Comparison of ENCODE assay signal across 15 cellular contexts in genomic region chr12:86376052-86376451, GRCh38.
DNase-seq lines count a peak whose midpoint lies in the region; ATAC-seq, FAIRE-seq and TF ChIP-seq lines count a peak whose summit lies in the region.
"Had no signal": no experiment of that assay in that cellular context is flagged by ENCODE, and none has a peak within 500 bp of the region (broad histone marks: within the 10 kb centered on the region; RNA-seq: fewer than 3 reads in every experiment).

No MANE protein-coding gene starts in this region.

- intact Hi-C loops in Right ventricle myocardium superior (cut with DNase I) (no loop called here), cardiac septum (cut with DNase I) (no loop called here), kidney (cut with DNase I) (no loop called here)
- intact Hi-C loops in CD8-positive, alpha-beta T cell (cut with DNase I, micrococcal nuclease) = no loop called here

- DNase-seq in Right ventricle myocardium superior = no peak
- no peak for DNase-seq in cardiac septum (ENCODE audit: low spot score)
- peak; percentile 56 for DNase-seq in NCI-H226
- peak; percentile 39 for DNase-seq in glutamatergic neuron
- DNase-seq in CD8-positive, alpha-beta T cell = no peak
- no peak for DNase-seq in OCI-M2 (lab: John Stamatoyannopoulos, UW; ENCODE audit: unreplicated experiment)
- DNase-seq in activated CD4-positive, alpha-beta memory T cell treated with anti-CD3 and anti-CD28 coated beads, Interleukin-2, amount 10 ng/mL, durations not matched to agents 7 days and 5 days = no peak
- DNase-seq in kidney = no peak
- DNase-seq: activated CD4-positive, CD25-positive, alpha-beta regulatory T cell; activated naive CD4-positive, alpha-beta T cell treated with anti-CD3 and anti-CD28 coated beads for 36 hours; NCI-H345 had no signal

- no peaks in the 10 kb centered on the region for H3K9me3 Mint-ChIP-seq in glutamatergic neuron (ENCODE audit: unreplicated experiment)
- peaks cover 3% of the 10 kb centered on the region for H3K9me3 Mint-ChIP-seq in CD8-positive, alpha-beta T cell
- H3K9me3 Mint-ChIP-seq in activated CD4-positive, alpha-beta memory T cell treated with anti-CD3 and anti-CD28 coated beads, Interleukin-2, amount 10 ng/mL, durations not matched to agents 7 days and 5 days = peaks cover 5% of the 10 kb centered on the region
- H3K9me3 Mint-ChIP-seq: brain had no signal

- H3K4me1 ChIP-seq in CD8-positive, alpha-beta T cell (ENCODE audit: insufficient read depth, low read length) = no peaks in the 10 kb centered on the region
- no peaks in the 10 kb centered on the region for H3K4me1 ChIP-seq in kidney (ENCODE audit: control insufficient read depth in 1 of 2, insufficient read depth in 1 of 2, low read depth in 1 of 2, low read length in 2 of 2)
- H3K4me1 ChIP-seq: vagina had no signal

- H3K36me3 Mint-ChIP-seq in glutamatergic neuron (ENCODE audit: unreplicated experiment) = no peaks in the 10 kb centered on the region
- H3K36me3 Mint-ChIP-seq in CD8-positive, alpha-beta T cell = no peaks in the 10 kb centered on the region
- H3K36me3 Mint-ChIP-seq in activated CD4-positive, alpha-beta memory T cell treated with anti-CD3 and anti-CD28 coated beads, Interleukin-2, amount 10 ng/mL, durations not matched to agents 7 days and 5 days (ENCODE audit: low read depth) = no peaks in the 10 kb centered on the region
- H3K36me3 Mint-ChIP-seq: brain had no signal

- H3K27ac ChIP-seq in CD8-positive, alpha-beta T cell (ENCODE audit: low read depth, low read length) = no peak overlapping the region
- no peak overlapping the region for H3K27ac ChIP-seq in kidney (ENCODE audit: low read depth in 2 of 2, low read length in 2 of 2)
- H3K27ac ChIP-seq: skin epidermis, vagina had no signal

- CTCF ChIA-PET in CD8-positive, alpha-beta T cell (lab: Charles Lee) = no interaction called here
- CTCF ChIA-PET in activated CD4-positive, alpha-beta memory T cell treated with anti-CD3 and anti-CD28 coated beads, Interleukin-2, amount 10 ng/mL, durations not matched to agents 7 days and 5 days (lab: Charles Lee) = no interaction called here

- H3K9ac ChIP-seq in kidney (ENCODE audit: low read length in 2 of 2) = no peak overlapping the region

- peak; percentile 43 for ATAC-seq in Right ventricle myocardium superior (ENCODE audit: poor library complexity)
- no peak for ATAC-seq in CD8-positive, alpha-beta T cell

- TF ChIP-seq CTCF in glutamatergic neuron (IDR thresholded peaks at IDR 0.05; ENCODE audit: partially characterized antibody, unreplicated experiment) (peak; percentile 65), kidney (IDR thresholded peaks at IDR 0.05; ENCODE audit: borderline replicate concordance, extremely low read depth, insufficient read depth) (no peak)
- TF ChIP-seq CTCF in CD8-positive, alpha-beta T cell (IDR thresholded peaks at IDR 0.05) = no peak

- peaks cover 1% of the 10 kb centered on the region for H3K4me1 Mint-ChIP-seq in glutamatergic neuron (ENCODE audit: low read depth, unreplicated experiment)
- no peaks in the 10 kb centered on the region for H3K4me1 Mint-ChIP-seq in CD8-positive, alpha-beta T cell (ENCODE audit: low read depth)
- H3K4me1 Mint-ChIP-seq in activated CD4-positive, alpha-beta memory T cell treated with anti-CD3 and anti-CD28 coated beads, Interleukin-2, amount 10 ng/mL, durations not matched to agents 7 days and 5 days = no peaks in the 10 kb centered on the region

- H3K27me3 Mint-ChIP-seq in glutamatergic neuron (ENCODE audit: unreplicated experiment) = no peaks in the 10 kb centered on the region
- H3K27me3 Mint-ChIP-seq in CD8-positive, alpha-beta T cell (ENCODE audit: low read depth) = no peaks in the 10 kb centered on the region
- no peaks in the 10 kb centered on the region for H3K27me3 Mint-ChIP-seq in activated CD4-positive, alpha-beta memory T cell treated with anti-CD3 and anti-CD28 coated beads, Interleukin-2, amount 10 ng/mL, durations not matched to agents 7 days and 5 days
- H3K27me3 Mint-ChIP-seq: brain; stimulated activated naive CD8-positive, alpha-beta T cell treated with anti-CD3 and anti-CD28 coated beads, Interleukin-15, Interleukin-2, amounts not matched to agents 100 ng/mL and 50 ng/mL, for 24 hours had no signal

- POLR2A ChIA-PET in CD8-positive, alpha-beta T cell (lab: Charles Lee) = no interaction called here
- POLR2A ChIA-PET in activated CD4-positive, alpha-beta memory T cell treated with anti-CD3 and anti-CD28 coated beads, Interleukin-2, amount 10 ng/mL, durations not matched to agents 7 days and 5 days (lab: Charles Lee) = no interaction called here

- no peak overlapping the region for H3K27ac Mint-ChIP-seq in glutamatergic neuron (ENCODE audit: unreplicated experiment)
- H3K27ac Mint-ChIP-seq in CD8-positive, alpha-beta T cell = no peak overlapping the region
- no peak overlapping the region for H3K27ac Mint-ChIP-seq in activated CD4-positive, alpha-beta memory T cell treated with anti-CD3 and anti-CD28 coated beads, Interleukin-2, amount 10 ng/mL, durations not matched to agents 7 days and 5 days
- H3K27ac Mint-ChIP-seq: activated naive CD4-positive, alpha-beta T cell treated with anti-CD3 and anti-CD28 coated beads for 36 hours; brain; stimulated activated naive CD8-positive, alpha-beta T cell treated with anti-CD3 and anti-CD28 coated beads, Interleukin-15, Interleukin-2, amounts not matched to agents 100 ng/mL and 50 ng/mL, for 24 hours had no signal

- H3K27me3 ChIP-seq in CD8-positive, alpha-beta T cell (ENCODE audit: insufficient read depth, low read length) = no peaks in the 10 kb centered on the region
- H3K27me3 ChIP-seq: vagina had no signal

- H3K9me3 ChIP-seq in CD8-positive, alpha-beta T cell (ENCODE audit: low read length) = no peaks in the 10 kb centered on the region
- no peaks in the 10 kb centered on the region for H3K9me3 ChIP-seq in kidney (ENCODE audit: control insufficient read depth in 1 of 2, low read length in 2 of 2)
- H3K9me3 ChIP-seq: vagina had no signal

- no peaks in the 10 kb centered on the region for H3K36me3 ChIP-seq in CD8-positive, alpha-beta T cell (ENCODE audit: insufficient read depth, low read length)
- H3K36me3 ChIP-seq in kidney (ENCODE audit: control insufficient read depth in 1 of 2, insufficient read depth in 2 of 2, low read length in 2 of 2) = no peaks in the 10 kb centered on the region
- H3K36me3 ChIP-seq: vagina had no signal

- H3K4me3 Mint-ChIP-seq in glutamatergic neuron (ENCODE audit: unreplicated experiment) = no peak overlapping the region
- H3K4me3 Mint-ChIP-seq in CD8-positive, alpha-beta T cell = no peak overlapping the region
- H3K4me3 Mint-ChIP-seq in activated CD4-positive, alpha-beta memory T cell treated with anti-CD3 and anti-CD28 coated beads, Interleukin-2, amount 10 ng/mL, durations not matched to agents 7 days and 5 days = no peak overlapping the region
- H3K4me3 Mint-ChIP-seq: activated naive CD4-positive, alpha-beta T cell treated with anti-CD3 and anti-CD28 coated beads for 36 hours; brain; stimulated activated naive CD8-positive, alpha-beta T cell treated with anti-CD3 and anti-CD28 coated beads, Interleukin-15, Interleukin-2, amounts not matched to agents 100 ng/mL and 50 ng/mL, for 24 hours had no signal

- no peak overlapping the region for H3K4me3 ChIP-seq in CD8-positive, alpha-beta T cell (ENCODE audit: low read depth, low read length)
- H3K4me3 ChIP-seq in kidney (ENCODE audit: low read length in 2 of 2) = no peak overlapping the region
- H3K4me3 ChIP-seq: skin epidermis, vagina had no signal

- no peak for FAIRE-seq in kidney (lab: Jason Lieb, UNC)

Comparison
In these comparisons a context has a peak if more than half of its experiments do, and no peak if none do; other contexts are left out.
1. DNase-seq: peak in NCI-H226 (single experiment) and glutamatergic neuron (single experiment); none in Right ventricle myocardium superior (single experiment), cardiac septum (single experiment), CD8-positive, alpha-beta T cell (0 of 7), OCI-M2 (single experiment), activated CD4-positive, alpha-beta memory T cell treated with anti-CD3 and anti-CD28 coated beads, Interleukin-2, amount 10 ng/mL, durations not matched to agents 7 days and 5 days (single experiment) and kidney (single experiment).